In the genomic region with DNA sequence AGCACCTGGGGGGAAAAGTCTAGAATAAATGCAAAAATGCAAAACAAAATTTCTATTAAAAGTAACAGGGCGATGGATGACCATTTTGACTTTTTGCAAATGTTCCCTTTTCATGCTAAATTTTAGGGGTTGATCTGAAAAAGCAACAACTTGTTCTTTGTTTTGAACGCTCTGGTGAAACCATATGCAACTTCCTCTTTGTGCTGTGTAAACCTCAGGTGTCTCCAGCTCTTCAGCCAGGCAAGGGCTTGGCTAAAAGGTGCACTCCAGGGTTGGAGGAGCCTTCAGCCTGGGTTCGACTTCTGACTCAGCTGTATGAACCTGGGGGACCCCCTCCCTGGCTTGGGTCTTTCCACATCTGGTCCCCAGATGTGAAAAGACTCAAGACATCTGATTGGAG, we compare ENCODE assay signal across 10 cellular contexts. TPM values are rescaled to one million over a fixed set of nuclear protein-coding genes. Genes with fewer than 3 reads are reported as not detected.
DNase-seq lines count a peak whose midpoint lies in the region; ATAC-seq and TF ChIP-seq lines count a peak whose summit lies in the region.
"Had no signal": no experiment of that assay in that cellular context is flagged by ENCODE, and none has a peak within 500 bp of the region (broad histone marks: within the 10 kb centered on the region; RNA-seq: fewer than 3 reads in every experiment).

No MANE protein-coding gene starts in this region.

- H3K27me3 ChIP-seq in lower lobe of right lung (ENCODE audit: low read depth) (no peaks in the 10 kb centered on the region), hepatocyte (no peaks in the 10 kb centered on the region), foreskin keratinocyte (no peaks in the 10 kb centered on the region)

- H3K9me3 ChIP-seq in lower lobe of right lung (no peaks in the 10 kb centered on the region), hepatocyte (ENCODE audit: low read depth) (no peaks in the 10 kb centered on the region)

- peak; percentile 16 for DNase-seq in KBM-7
- no peak for DNase-seq in lower lobe of right lung
- no peak for DNase-seq in NCI-H446 treated with DMSO at 0.1 percent for 48 hours (lab: John Stamatoyannopoulos, UW)
- DNase-seq in hepatocyte (ENCODE audit: low spot score), result no peak
- DNase-seq in foreskin keratinocyte, result no peak

- peaks cover 29% of the 10 kb centered on the region for H3K4me1 ChIP-seq in lower lobe of right lung
- peaks cover 15% of the 10 kb centered on the region for H3K4me1 ChIP-seq in hepatocyte (ENCODE audit: insufficient read depth)
- no peaks in the 10 kb centered on the region for H3K4me1 ChIP-seq in foreskin keratinocyte

- peak; percentile 42 for TF ChIP-seq POLR2A in GM18505 (IDR thresholded peaks at IDR 0.05; ENCODE audit: borderline replicate concordance, extremely low read depth, insufficient read depth, insufficient read length)

- ATAC-seq in GM18505 (IDR thresholded peaks at IDR 0.05; ENCODE audit: unreplicated experiment) (peak; percentile 46), GM21528 (IDR thresholded peaks at IDR 0.05; ENCODE audit: low FRiP score, unreplicated experiment) (peak; percentile 46), lower lobe of right lung (no peak), GM18870 (IDR thresholded peaks at IDR 0.05; ENCODE audit: unreplicated experiment) (no peak), foreskin keratinocyte (no peak)

- 89% methylated on average over 3 of the region's 3 CpGs for WGBS in hepatocyte (ENCODE audit: low lambda C conversion rate, missing lambda C conversion rate)

- TF ChIP-seq CTCF in lower lobe of right lung (IDR thresholded peaks at IDR 0.05), result no peak
- no peak for TF ChIP-seq CTCF in hepatocyte (IDR thresholded peaks at IDR 0.05; ENCODE audit: poor library complexity)
- TF ChIP-seq CTCF in foreskin keratinocyte (conservative IDR thresholded peaks at IDR 0.05), result no peak

- intact Hi-C loops in lower lobe of right lung (cut with DNase I), result no loop called here

- peaks cover 5% of the 10 kb centered on the region for H3K36me3 ChIP-seq in lower lobe of right lung
- no peaks in the 10 kb centered on the region for H3K36me3 ChIP-seq in hepatocyte (replicated peaks; ENCODE audit: insufficient read depth, low read depth)

- H3K27ac ChIP-seq in lower lobe of right lung (peak overlapping the region; percentile 66), hepatocyte (no peak overlapping the region), foreskin keratinocyte (no peak overlapping the region)

- in situ Hi-C loops in KBM-7 (cut with MboI; ENCODE audit: low pct_unique_long_range_greater_than_20kb, low sequenced_read_pairs), result no loop called here

- no peak overlapping the region for H3K4me2 ChIP-seq in hepatocyte

- no peaks in the 10 kb centered on the region for H4K20me1 ChIP-seq in hepatocyte (ENCODE audit: insufficient read depth, poor library complexity, severe bottlenecking)

- H3K4me3 ChIP-seq in lower lobe of right lung (no peak overlapping the region), hepatocyte (no peak overlapping the region)

- H3K79me2 ChIP-seq in hepatocyte, result peaks cover 3% of the 10 kb centered on the region

- H2AFZ ChIP-seq in hepatocyte, result no peak overlapping the region

- H3K9me2 ChIP-seq in hepatocyte (replicated peaks; ENCODE audit: insufficient read depth), result no peaks in the 10 kb centered on the region

RNA-seq across cellular contexts. Expression of a gene that starts 9.5 kb away (rescaled TPM):
- total RNA-seq in lower lobe of right lung (67.9 TPM), hepatocyte (7.2 and 8.4 TPM in 2 replicates), foreskin keratinocyte (not detected in 2 replicates)
- polyA plus RNA-seq in hepatocyte (4.7 and 6.9 TPM in 2 replicates), foreskin keratinocyte (not detected in 2 replicates)
- total RNA-seq: G401 had no signal
- polyA plus RNA-seq: keratinocyte had no signal

Comparison
In these comparisons a context has a peak if more than half of its experiments do, and no peak if none do; other contexts are left out.
1. ATAC-seq: peak in GM18505 (single experiment) and GM21528 (single experiment); none in lower lobe of right lung (0 of 2), GM18870 (single experiment) and foreskin keratinocyte (single experiment).